Comparison of ENCODE assay signal across 1 cellular context in the genomic region with DNA sequence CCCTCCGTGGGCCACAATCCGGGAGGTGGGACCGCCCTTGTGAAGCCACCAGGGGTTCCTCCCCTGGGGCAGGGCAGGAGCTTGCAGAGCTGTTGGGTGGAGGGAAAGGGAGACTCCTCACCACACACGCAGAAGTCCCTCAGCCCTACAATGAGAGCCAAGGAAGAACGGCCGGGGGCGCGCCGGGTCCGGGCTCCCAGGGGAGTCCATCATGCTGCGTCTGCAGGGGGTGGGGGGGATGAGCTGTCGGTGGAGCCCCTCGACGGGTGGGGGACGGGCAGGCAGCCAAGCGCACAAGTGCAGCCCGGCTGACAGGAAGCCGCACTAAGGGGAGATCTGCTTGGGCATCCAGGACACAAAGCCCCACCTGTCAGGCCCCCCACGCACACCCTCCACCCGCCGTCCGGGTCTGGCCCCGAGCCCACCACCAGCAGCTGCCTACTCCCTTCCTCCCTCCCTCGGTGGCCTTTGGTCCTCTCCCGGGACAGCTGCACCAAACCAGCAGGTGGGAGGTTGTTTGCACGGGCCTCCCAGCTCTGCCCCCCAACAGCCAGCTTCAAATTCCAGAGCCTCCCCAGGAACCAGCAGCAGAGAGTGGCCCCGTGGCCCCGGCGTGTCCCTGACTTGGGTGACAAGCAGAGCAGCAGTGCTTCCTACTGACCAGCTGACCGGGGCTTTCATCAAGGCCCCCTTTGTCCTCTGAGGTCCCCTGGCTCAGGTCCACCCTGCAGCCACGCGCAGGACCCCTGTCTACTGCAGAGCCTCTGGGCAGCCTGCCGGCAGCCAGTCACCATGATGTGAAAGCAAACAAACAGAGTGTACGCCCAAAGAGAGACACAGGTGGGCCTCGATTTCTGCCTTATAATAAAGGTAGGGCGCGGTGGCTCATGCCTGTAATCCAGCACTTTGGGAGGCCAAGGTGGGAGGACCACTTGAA.
TF ChIP-seq lines count a peak whose summit lies in the region.

No MANE protein-coding gene starts in this region.

TF ChIP-seq in HepG2, 621 proteins besides CTCF, POLR2A, EP300 and RAD21 (continued from another document and continues in another):
- TF ChIP-seq, protein P1, sequence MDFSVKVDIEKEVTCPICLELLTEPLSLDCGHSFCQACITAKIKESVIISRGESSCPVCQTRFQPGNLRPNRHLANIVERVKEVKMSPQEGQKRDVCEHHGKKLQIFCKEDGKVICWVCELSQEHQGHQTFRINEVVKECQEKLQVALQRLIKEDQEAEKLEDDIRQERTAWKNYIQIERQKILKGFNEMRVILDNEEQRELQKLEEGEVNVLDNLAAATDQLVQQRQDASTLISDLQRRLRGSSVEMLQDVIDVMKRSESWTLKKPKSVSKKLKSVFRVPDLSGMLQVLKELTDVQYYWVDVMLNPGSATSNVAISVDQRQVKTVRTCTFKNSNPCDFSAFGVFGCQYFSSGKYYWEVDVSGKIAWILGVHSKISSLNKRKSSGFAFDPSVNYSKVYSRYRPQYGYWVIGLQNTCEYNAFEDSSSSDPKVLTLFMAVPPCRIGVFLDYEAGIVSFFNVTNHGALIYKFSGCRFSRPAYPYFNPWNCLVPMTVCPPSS (IDR thresholded peaks at IDR 0.05) = no peak
- no peak for TF ChIP-seq HOXA7 (CRISPR knock-in tag; IDR thresholded peaks at IDR 0.05)
- TF ChIP-seq ZNF337 (CRISPR knock-in tag; IDR thresholded peaks at IDR 0.05; ENCODE audit: borderline replicate concordance, low read depth) = no peak
- peak; percentile 82 for TF ChIP-seq HDAC2 (CRISPR knock-in tag; IDR thresholded peaks at IDR 0.05)
- TF ChIP-seq U2AF1 (optimal IDR thresholded peaks at IDR 0.05; ENCODE audit: low read depth, low read length) = no peak
- TF ChIP-seq MIER2 (CRISPR knock-in tag; IDR thresholded peaks at IDR 0.05) = peak; percentile 56; the same call in 1 of the 2 replicates
- TF ChIP-seq, protein P2, sequence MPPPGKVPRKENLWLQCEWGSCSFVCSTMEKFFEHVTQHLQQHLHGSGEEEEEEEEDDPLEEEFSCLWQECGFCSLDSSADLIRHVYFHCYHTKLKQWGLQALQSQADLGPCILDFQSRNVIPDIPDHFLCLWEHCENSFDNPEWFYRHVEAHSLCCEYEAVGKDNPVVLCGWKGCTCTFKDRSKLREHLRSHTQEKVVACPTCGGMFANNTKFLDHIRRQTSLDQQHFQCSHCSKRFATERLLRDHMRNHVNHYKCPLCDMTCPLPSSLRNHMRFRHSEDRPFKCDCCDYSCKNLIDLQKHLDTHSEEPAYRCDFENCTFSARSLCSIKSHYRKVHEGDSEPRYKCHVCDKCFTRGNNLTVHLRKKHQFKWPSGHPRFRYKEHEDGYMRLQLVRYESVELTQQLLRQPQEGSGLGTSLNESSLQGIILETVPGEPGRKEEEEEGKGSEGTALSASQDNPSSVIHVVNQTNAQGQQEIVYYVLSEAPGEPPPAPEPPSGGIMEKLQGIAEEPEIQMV (CRISPR knock-in tag; IDR thresholded peaks at IDR 0.05; ENCODE audit: low read depth) = no peak
- 0 out of 2 replicates have a peak, but pooled peaks have one; percentile 37 for TF ChIP-seq KLF12 (CRISPR knock-in tag; IDR thresholded peaks at IDR 0.05; ENCODE audit: borderline replicate concordance)
- TF ChIP-seq JUN (CRISPR knock-in tag; IDR thresholded peaks at IDR 0.05) = no peak
- no peak for TF ChIP-seq GPN1 (CRISPR knock-in tag; IDR thresholded peaks at IDR 0.05; ENCODE audit: borderline replicate concordance)
- no peak for TF ChIP-seq ZNF282 (IDR thresholded peaks at IDR 0.05; ENCODE audit: partially characterized antibody)
- no peak for TF ChIP-seq ZNF207 (IDR thresholded peaks at IDR 0.05; ENCODE audit: borderline replicate concordance)
- no peak for TF ChIP-seq ZNF619 (CRISPR knock-in tag; IDR thresholded peaks at IDR 0.05)
- peak; percentile 60 for TF ChIP-seq FOSL2 (CRISPR knock-in tag; IDR thresholded peaks at IDR 0.05)
- 0 out of 2 replicates have a peak, but pooled peaks have one; percentile 30 for TF ChIP-seq PPARG (CRISPR knock-in tag; conservative IDR thresholded peaks at IDR 0.05)
- TF ChIP-seq NFYB (CRISPR knock-in tag; IDR thresholded peaks at IDR 0.05) = 0 out of 2 replicates have a peak, but pooled peaks have one; percentile 25
- TF ChIP-seq ZFP36L2 (CRISPR knock-in tag; IDR thresholded peaks at IDR 0.05) = no peak
- no peak for TF ChIP-seq IRF1 (CRISPR knock-in tag; IDR thresholded peaks at IDR 0.05; ENCODE audit: low read depth)
- TF ChIP-seq ZNF550 (CRISPR knock-in tag; IDR thresholded peaks at IDR 0.05; ENCODE audit: borderline replicate concordance) = no peak
- TF ChIP-seq ZNF44 (CRISPR knock-in tag; IDR thresholded peaks at IDR 0.05) = no peak
- TF ChIP-seq, protein P3, sequence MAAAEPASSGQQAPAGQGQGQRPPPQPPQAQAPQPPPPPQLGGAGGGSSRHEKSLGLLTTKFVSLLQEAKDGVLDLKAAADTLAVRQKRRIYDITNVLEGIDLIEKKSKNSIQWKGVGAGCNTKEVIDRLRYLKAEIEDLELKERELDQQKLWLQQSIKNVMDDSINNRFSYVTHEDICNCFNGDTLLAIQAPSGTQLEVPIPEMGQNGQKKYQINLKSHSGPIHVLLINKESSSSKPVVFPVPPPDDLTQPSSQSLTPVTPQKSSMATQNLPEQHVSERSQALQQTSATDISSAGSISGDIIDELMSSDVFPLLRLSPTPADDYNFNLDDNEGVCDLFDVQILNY (CRISPR knock-in tag; conservative IDR thresholded peaks at IDR 0.05) = no peak
- 0 out of 2 replicates have a peak, but pooled peaks have one; percentile 35 for TF ChIP-seq THAP9 (CRISPR knock-in tag; IDR thresholded peaks at IDR 0.05; ENCODE audit: borderline replicate concordance)
- TF ChIP-seq KDM1A (CRISPR knock-in tag; IDR thresholded peaks at IDR 0.05) = 0 out of 2 replicates have a peak, but pooled peaks have one; percentile 4
- TF ChIP-seq HNRNPL (IDR thresholded peaks at IDR 0.05; ENCODE audit: low read depth, low read length) = peak; percentile 63
- TF ChIP-seq ZNF460 (CRISPR knock-in tag; IDR thresholded peaks at IDR 0.05; ENCODE audit: borderline replicate concordance) = peak; percentile 70; the same call in 1 of the 2 replicates
- peak; percentile 81; the same call in 1 of the 2 replicates for TF ChIP-seq ZNF414 (CRISPR knock-in tag; IDR thresholded peaks at IDR 0.05)
- peak; percentile 47; the same call in 1 of the 2 replicates for TF ChIP-seq ZBTB14 (CRISPR knock-in tag; IDR thresholded peaks at IDR 0.05)
- no peak for TF ChIP-seq SRSF9 (IDR thresholded peaks at IDR 0.05; ENCODE audit: borderline replicate concordance, insufficient read depth, low read depth, low read length, poor library complexity, severe bottlenecking)
- TF ChIP-seq MEIS1 (CRISPR knock-in tag; IDR thresholded peaks at IDR 0.05; ENCODE audit: borderline replicate concordance) = peak; percentile 73; the same call in 1 of the 2 replicates
- TF ChIP-seq POLR2G (IDR thresholded peaks at IDR 0.05; ENCODE audit: low read depth, low read length) = no peak
- no peak for TF ChIP-seq KLF9 (CRISPR knock-in tag; IDR thresholded peaks at IDR 0.05; ENCODE audit: low read depth)
- no peak for TF ChIP-seq ZSCAN5A (CRISPR knock-in tag; IDR thresholded peaks at IDR 0.05; ENCODE audit: borderline replicate concordance)
- peak; percentile 38; the same call in 1 of the 2 replicates for TF ChIP-seq ZNF124 (CRISPR knock-in tag; IDR thresholded peaks at IDR 0.05)
- TF ChIP-seq, protein P4, sequence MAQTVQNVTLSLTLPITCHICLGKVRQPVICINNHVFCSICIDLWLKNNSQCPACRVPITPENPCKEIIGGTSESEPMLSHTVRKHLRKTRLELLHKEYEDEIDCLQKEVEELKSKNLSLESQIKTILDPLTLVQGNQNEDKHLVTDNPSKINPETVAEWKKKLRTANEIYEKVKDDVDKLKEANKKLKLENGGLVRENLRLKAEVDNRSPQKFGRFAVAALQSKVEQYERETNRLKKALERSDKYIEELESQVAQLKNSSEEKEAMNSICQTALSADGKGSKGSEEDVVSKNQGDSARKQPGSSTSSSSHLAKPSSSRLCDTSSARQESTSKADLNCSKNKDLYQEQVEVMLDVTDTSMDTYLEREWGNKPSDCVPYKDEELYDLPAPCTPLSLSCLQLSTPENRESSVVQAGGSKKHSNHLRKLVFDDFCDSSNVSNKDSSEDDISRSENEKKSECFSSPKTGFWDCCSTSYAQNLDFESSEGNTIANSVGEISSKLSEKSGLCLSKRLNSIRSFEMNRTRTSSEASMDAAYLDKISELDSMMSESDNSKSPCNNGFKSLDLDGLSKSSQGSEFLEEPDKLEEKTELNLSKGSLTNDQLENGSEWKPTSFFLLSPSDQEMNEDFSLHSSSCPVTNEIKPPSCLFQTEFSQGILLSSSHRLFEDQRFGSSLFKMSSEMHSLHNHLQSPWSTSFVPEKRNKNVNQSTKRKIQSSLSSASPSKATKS (CRISPR knock-in tag; IDR thresholded peaks at IDR 0.05) = peak; percentile 94; the same call in 1 of the 2 replicates
- TF ChIP-seq CCDC6 (CRISPR knock-in tag; IDR thresholded peaks at IDR 0.05) = no peak; the same call in 1 of the 2 replicates
- peak; percentile 90 for TF ChIP-seq ZNF205 (CRISPR knock-in tag; IDR thresholded peaks at IDR 0.05)
- TF ChIP-seq XRCC5 (optimal IDR thresholded peaks at IDR 0.05; ENCODE audit: low read length) = peak; percentile 59
- TF ChIP-seq CBX2 (IDR thresholded peaks at IDR 0.05; ENCODE audit: low read depth, low read length) = no peak
- TF ChIP-seq CBX2 (CRISPR knock-in tag; IDR thresholded peaks at IDR 0.05; ENCODE audit: low read depth) = no peak
- TF ChIP-seq TAF1 (CRISPR knock-in tag; IDR thresholded peaks at IDR 0.05) = peak; percentile 49; the same call in 1 of the 2 replicates
- TF ChIP-seq MZF1 (CRISPR knock-in tag; IDR thresholded peaks at IDR 0.05; ENCODE audit: borderline replicate concordance) = no peak
- TF ChIP-seq TEF (CRISPR knock-in tag; IDR thresholded peaks at IDR 0.05) = no peak
- no peak for TF ChIP-seq MTF1 (CRISPR knock-in tag; IDR thresholded peaks at IDR 0.05)
